In the genomic region with DNA sequence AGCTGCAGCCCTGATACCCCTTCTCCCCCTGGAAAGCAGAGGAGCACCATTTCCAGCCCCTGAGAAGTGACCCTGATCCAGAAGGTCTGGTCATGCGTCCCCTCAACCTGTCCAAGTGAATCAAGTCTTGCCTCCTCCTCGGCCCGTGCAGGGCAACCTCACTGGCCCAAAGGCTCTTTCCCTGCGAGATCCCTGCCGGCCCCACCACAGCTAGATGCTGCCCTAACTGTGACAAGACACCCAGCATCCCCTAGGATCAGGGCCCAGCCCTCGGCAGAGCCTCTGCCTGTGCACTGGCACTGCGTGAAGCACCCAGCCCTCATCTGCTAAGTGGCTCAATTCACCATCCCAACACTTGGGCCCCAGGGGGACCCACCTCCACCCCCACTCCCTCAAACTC, we compare ENCODE assay signal across 25 cellular contexts.
A peak's percentile ranks its signal among the peaks of the same experiment; 100 is the strongest.
DNase-seq lines count a peak whose midpoint lies in the region; TF ChIP-seq lines count a peak whose summit lies in the region.
"Had no signal": no experiment of that assay in that cellular context is flagged by ENCODE, and none has a peak within 500 bp of the region (broad histone marks: within the 10 kb centered on the region; RNA-seq: fewer than 3 reads in every experiment).

No MANE protein-coding gene starts in this region.

- H3K36me3 ChIP-seq in left ventricle myocardium inferior (no peaks in the 10 kb centered on the region), WERI-Rb-1 (peaks cover 10% of the 10 kb centered on the region), skeletal muscle tissue (ENCODE audit: control insufficient read depth in 3 of 3, insufficient read depth in 3 of 3, low read length in 3 of 3) (no peaks in the 10 kb centered on the region), Karpas-422 (ENCODE audit: insufficient read depth, low read length) (peaks cover under 1% of the 10 kb centered on the region; the same call in 1 of the 2 replicates)
- H3K36me3 ChIP-seq: SJSA1 had no signal

- H2AFZ ChIP-seq in Karpas-422 (ENCODE audit: low read length), result no peak overlapping the region

- H3K4me2 ChIP-seq in Karpas-422 (ENCODE audit: low read depth, low read length, poor library complexity, severe bottlenecking), result no peak overlapping the region
- H3K4me2 ChIP-seq: KMS-11 had no signal

- H3K9me3 Mint-ChIP-seq in neural crest cell, result no peaks in the 10 kb centered on the region
- H3K9me3 Mint-ChIP-seq in activated T-helper 1 cell treated with anti-CD3 and anti-CD28 coated beads, Interleukin-12 subunit alpha, Interleukin-12 subunit beta, Interleukin-2, Interleukin-4 antibody, amounts not matched to agents 30 ng/mL and 10 ng/mL and 1 ng/mL, durations not matched to agents 14 hours and 24 hours and 36 hours, result no peaks in the 10 kb centered on the region

- H3K9me2 ChIP-seq in Karpas-422 (replicated peaks; ENCODE audit: insufficient read depth, low read length), result no peaks in the 10 kb centered on the region

- DNase-seq in left ventricle myocardium inferior (no peak), cardiac septum (ENCODE audit: low spot score) (no peak), WERI-Rb-1 (no peak), neural crest cell (ENCODE audit: low read depth, low spot score) (no peak), NCI-H526 (lab: John Stamatoyannopoulos, UW) (no peak), Karpas-422 (no peak)
- DNase-seq in activated T-helper 1 cell treated with anti-CD3 and anti-CD28 coated beads, Interleukin-12 subunit alpha, Interleukin-12 subunit beta, Interleukin-2, Interleukin-4 antibody, amounts not matched to agents 30 ng/mL and 10 ng/mL and 1 ng/mL, durations not matched to agents 14 hours and 24 hours and 36 hours (ENCODE audit: low spot score), result no peak
- DNase-seq: CD4-positive, alpha-beta memory T cell; COR-L47; EL; GDM1; GOT3; HCEC 1CT; NCI-H1048; NCI-H1417; NCI-H1694; NCI-H2081; NCI-H2227 treated with DMSO at 0.1 percent for 48 hours; NCI-H69; Right ventricle myocardium superior; RPMI8226 had no signal

- H3K27ac ChIP-seq in left ventricle myocardium inferior (replicated peaks) (peak overlapping the region; percentile 79), WERI-Rb-1 (peak overlapping the region; percentile 96), skeletal muscle tissue (ENCODE audit: low read depth, low read length) (peak overlapping the region; percentile 85), Karpas-422 (ENCODE audit: low read length) (no peak overlapping the region)
- H3K27ac ChIP-seq: KMS-11, SJSA1 had no signal

- no peak overlapping the region for H3K4me3 Mint-ChIP-seq in neural crest cell
- no peak overlapping the region for H3K4me3 Mint-ChIP-seq in activated T-helper 1 cell treated with anti-CD3 and anti-CD28 coated beads, Interleukin-12 subunit alpha, Interleukin-12 subunit beta, Interleukin-2, Interleukin-4 antibody, amounts not matched to agents 30 ng/mL and 10 ng/mL and 1 ng/mL, durations not matched to agents 14 hours and 24 hours and 36 hours
- H3K4me3 Mint-ChIP-seq: CD4-positive, alpha-beta memory T cell had no signal

- H3K27me3 ChIP-seq in left ventricle myocardium inferior (ENCODE audit: low read depth), result peaks cover 28% of the 10 kb centered on the region
- H3K27me3 ChIP-seq in WERI-Rb-1 (ENCODE audit: insufficient read depth, low read depth, severe bottlenecking), result no peaks in the 10 kb centered on the region
- peaks cover 0 to 3% (median 0%) of the 10 kb centered on the region in 3 donors for H3K27me3 ChIP-seq in skeletal muscle tissue (ENCODE audit: control insufficient read depth in 3 of 3, insufficient read depth in 3 of 3, low read length in 3 of 3)
- H3K27me3 ChIP-seq in Karpas-422 (ENCODE audit: low read length), result no peaks in the 10 kb centered on the region
- H3K27me3 ChIP-seq: SJSA1 had no signal

- H3K4me1 ChIP-seq in left ventricle myocardium inferior, result peaks cover 15% of the 10 kb centered on the region
- peaks cover 37 to 58% (median 51%) of the 10 kb centered on the region in 3 donors for H3K4me1 ChIP-seq in skeletal muscle tissue (ENCODE audit: control insufficient read depth in 3 of 3, insufficient read depth in 3 of 3, low read length in 3 of 3)
- no peaks in the 10 kb centered on the region for H3K4me1 ChIP-seq in Karpas-422 (ENCODE audit: low read length)
- H3K4me1 ChIP-seq: SJSA1 had no signal

- H3K36me3 Mint-ChIP-seq in neural crest cell (ENCODE audit: low read depth), result no peaks in the 10 kb centered on the region
- H3K36me3 Mint-ChIP-seq in activated T-helper 1 cell treated with anti-CD3 and anti-CD28 coated beads, Interleukin-12 subunit alpha, Interleukin-12 subunit beta, Interleukin-2, Interleukin-4 antibody, amounts not matched to agents 30 ng/mL and 10 ng/mL and 1 ng/mL, durations not matched to agents 14 hours and 24 hours and 36 hours (ENCODE audit: low read depth), result no peaks in the 10 kb centered on the region

- TF ChIP-seq CTCF in left ventricle myocardium inferior (IDR thresholded peaks at IDR 0.05; ENCODE audit: borderline replicate concordance), result no peak
- no peak for TF ChIP-seq CTCF in WERI-Rb-1 (IDR thresholded peaks at IDR 0.05; ENCODE audit: low read depth, low read length)
- TF ChIP-seq CTCF in neural crest cell (conservative IDR thresholded peaks at IDR 0.05), result no peak

- H3K9me3 ChIP-seq in left ventricle myocardium inferior (replicated peaks) (peaks cover 10% of the 10 kb centered on the region), WERI-Rb-1 (ENCODE audit: severe bottlenecking) (peaks cover 5% of the 10 kb centered on the region), skeletal muscle tissue (ENCODE audit: control insufficient read depth in 3 of 3, low read length in 3 of 3) (no peaks in the 10 kb centered on the region), Karpas-422 (ENCODE audit: low read length) (no peaks in the 10 kb centered on the region)
- H3K9me3 ChIP-seq: SJSA1 had no signal

- H3K4me1 Mint-ChIP-seq in neural crest cell, result peaks cover 40% of the 10 kb centered on the region
- H3K4me1 Mint-ChIP-seq in activated T-helper 1 cell treated with anti-CD3 and anti-CD28 coated beads, Interleukin-12 subunit alpha, Interleukin-12 subunit beta, Interleukin-2, Interleukin-4 antibody, amounts not matched to agents 30 ng/mL and 10 ng/mL and 1 ng/mL, durations not matched to agents 14 hours and 24 hours and 36 hours (ENCODE audit: low read depth), result peaks cover 6% of the 10 kb centered on the region

- H3K4me3 ChIP-seq in left ventricle myocardium inferior (no peak overlapping the region), WERI-Rb-1 (ENCODE audit: low read depth, low read length) (no peak overlapping the region), skeletal muscle tissue (ENCODE audit: low read length in 3 of 3) (no peak overlapping the region), Karpas-422 (ENCODE audit: low read length) (no peak overlapping the region)
- H3K4me3 ChIP-seq: GM12878, SJSA1 had no signal

- H3K79me2 ChIP-seq in Karpas-422 (ENCODE audit: low read length), result peaks cover 10% of the 10 kb centered on the region

- peaks cover 27% of the 10 kb centered on the region; the same call in 1 of the 2 replicates for H4K20me1 ChIP-seq in Karpas-422 (ENCODE audit: insufficient read depth, low read depth, low read length)

- H3K27me3 Mint-ChIP-seq in neural crest cell (ENCODE audit: low read depth), result no peaks in the 10 kb centered on the region
- H3K27me3 Mint-ChIP-seq in activated T-helper 1 cell treated with anti-CD3 and anti-CD28 coated beads, Interleukin-12 subunit alpha, Interleukin-12 subunit beta, Interleukin-2, Interleukin-4 antibody, amounts not matched to agents 30 ng/mL and 10 ng/mL and 1 ng/mL, durations not matched to agents 14 hours and 24 hours and 36 hours (ENCODE audit: insufficient read depth), result peaks cover 6% of the 10 kb centered on the region

- H3K27ac Mint-ChIP-seq in neural crest cell (ENCODE audit: unreplicated experiment), result peak overlapping the region; percentile 27
- no peak overlapping the region for H3K27ac Mint-ChIP-seq in activated T-helper 1 cell treated with anti-CD3 and anti-CD28 coated beads, Interleukin-12 subunit alpha, Interleukin-12 subunit beta, Interleukin-2, Interleukin-4 antibody, amounts not matched to agents 30 ng/mL and 10 ng/mL and 1 ng/mL, durations not matched to agents 14 hours and 24 hours and 36 hours

- intact Hi-C loops in left ventricle myocardium inferior (cut with micrococcal nuclease), result no loop called here
- intact Hi-C loops in cardiac septum (cut with DNase I), result no loop called here
- intact Hi-C loops in activated T-helper 1 cell treated with anti-CD3 and anti-CD28 coated beads, Interleukin-12 subunit alpha, Interleukin-12 subunit beta, Interleukin-2, Interleukin-4 antibody, amounts not matched to agents 30 ng/mL and 10 ng/mL and 1 ng/mL, durations not matched to agents 14 hours and 24 hours and 36 hours (cut with micrococcal nuclease), result no loop called here

- H3K9ac ChIP-seq in skeletal muscle tissue (ENCODE audit: low read depth in 1 of 3, low read length in 3 of 3) (peak overlapping the region in 1 of 3 donors; percentile 80), Karpas-422 (ENCODE audit: low read length) (no peak overlapping the region)
- H3K9ac ChIP-seq: KMS-11 had no signal
